In the genomic region with DNA sequence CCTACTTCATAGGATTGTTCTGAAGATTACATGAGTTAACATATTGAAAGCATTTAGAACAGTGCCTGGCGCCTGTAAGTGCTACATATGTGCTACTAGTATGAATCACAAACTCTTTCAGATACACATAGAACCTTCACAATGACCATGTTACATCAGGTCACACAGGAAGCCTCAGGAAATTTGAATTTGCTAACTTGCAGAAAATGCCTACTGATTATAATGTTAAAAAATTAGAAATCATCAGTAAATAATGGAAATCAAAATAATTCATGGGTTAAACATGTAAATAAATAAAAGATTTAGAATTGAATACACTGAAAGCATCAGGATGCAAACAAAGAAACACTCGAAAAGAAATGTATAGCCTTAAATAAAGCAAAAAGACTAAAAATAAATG, we compare ENCODE assay signal across 1 cellular context.
TF ChIP-seq lines count a peak whose summit lies in the region.

No MANE protein-coding gene starts in this region.

TF ChIP-seq in HepG2, 621 proteins besides CTCF, POLR2A, EP300 and RAD21 (continued from another document):
- TF ChIP-seq, protein P1, sequence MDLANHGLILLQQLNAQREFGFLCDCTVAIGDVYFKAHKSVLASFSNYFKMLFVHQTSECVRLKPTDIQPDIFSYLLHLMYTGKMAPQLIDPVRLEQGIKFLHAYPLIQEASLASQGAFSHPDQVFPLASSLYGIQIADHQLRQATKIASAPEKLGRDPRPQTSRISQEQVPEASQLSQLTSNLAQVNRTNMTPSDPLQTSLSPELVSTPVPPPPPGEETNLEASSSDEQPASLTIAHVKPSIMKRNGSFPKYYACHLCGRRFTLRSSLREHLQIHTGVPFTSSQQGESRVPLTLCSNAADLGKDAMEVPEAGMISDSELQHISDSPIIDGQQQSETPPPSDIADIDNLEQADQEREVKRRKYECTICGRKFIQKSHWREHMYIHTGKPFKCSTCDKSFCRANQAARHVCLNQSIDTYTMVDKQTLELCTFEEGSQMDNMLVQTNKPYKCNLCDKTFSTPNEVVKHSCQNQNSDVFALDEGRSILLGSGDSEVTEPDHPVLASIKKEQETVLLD (CRISPR knock-in tag; IDR thresholded peaks at IDR 0.05; ENCODE audit: low read depth): no peak
- TF ChIP-seq, protein P2, sequence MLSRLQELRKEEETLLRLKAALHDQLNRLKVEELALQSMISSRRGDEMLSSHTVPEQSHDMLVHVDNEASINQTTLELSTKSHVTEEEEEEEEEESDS (CRISPR knock-in tag; IDR thresholded peaks at IDR 0.05; ENCODE audit: borderline replicate concordance): no peak
- TF ChIP-seq, protein P3, sequence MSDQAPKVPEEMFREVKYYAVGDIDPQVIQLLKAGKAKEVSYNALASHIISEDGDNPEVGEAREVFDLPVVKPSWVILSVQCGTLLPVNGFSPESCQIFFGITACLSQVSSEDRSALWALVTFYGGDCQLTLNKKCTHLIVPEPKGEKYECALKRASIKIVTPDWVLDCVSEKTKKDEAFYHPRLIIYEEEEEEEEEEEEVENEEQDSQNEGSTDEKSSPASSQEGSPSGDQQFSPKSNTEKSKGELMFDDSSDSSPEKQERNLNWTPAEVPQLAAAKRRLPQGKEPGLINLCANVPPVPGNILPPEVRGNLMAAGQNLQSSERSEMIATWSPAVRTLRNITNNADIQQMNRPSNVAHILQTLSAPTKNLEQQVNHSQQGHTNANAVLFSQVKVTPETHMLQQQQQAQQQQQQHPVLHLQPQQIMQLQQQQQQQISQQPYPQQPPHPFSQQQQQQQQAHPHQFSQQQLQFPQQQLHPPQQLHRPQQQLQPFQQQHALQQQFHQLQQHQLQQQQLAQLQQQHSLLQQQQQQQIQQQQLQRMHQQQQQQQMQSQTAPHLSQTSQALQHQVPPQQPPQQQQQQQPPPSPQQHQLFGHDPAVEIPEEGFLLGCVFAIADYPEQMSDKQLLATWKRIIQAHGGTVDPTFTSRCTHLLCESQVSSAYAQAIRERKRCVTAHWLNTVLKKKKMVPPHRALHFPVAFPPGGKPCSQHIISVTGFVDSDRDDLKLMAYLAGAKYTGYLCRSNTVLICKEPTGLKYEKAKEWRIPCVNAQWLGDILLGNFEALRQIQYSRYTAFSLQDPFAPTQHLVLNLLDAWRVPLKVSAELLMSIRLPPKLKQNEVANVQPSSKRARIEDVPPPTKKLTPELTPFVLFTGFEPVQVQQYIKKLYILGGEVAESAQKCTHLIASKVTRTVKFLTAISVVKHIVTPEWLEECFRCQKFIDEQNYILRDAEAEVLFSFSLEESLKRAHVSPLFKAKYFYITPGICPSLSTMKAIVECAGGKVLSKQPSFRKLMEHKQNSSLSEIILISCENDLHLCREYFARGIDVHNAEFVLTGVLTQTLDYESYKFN (CRISPR knock-in tag; conservative IDR thresholded peaks at IDR 0.05): no peak
- no peak for TF ChIP-seq ZNF556 (CRISPR knock-in tag; IDR thresholded peaks at IDR 0.05; ENCODE audit: borderline replicate concordance)
- no peak for TF ChIP-seq ELF1 (CRISPR knock-in tag; IDR thresholded peaks at IDR 0.05)
- TF ChIP-seq, protein P4, sequence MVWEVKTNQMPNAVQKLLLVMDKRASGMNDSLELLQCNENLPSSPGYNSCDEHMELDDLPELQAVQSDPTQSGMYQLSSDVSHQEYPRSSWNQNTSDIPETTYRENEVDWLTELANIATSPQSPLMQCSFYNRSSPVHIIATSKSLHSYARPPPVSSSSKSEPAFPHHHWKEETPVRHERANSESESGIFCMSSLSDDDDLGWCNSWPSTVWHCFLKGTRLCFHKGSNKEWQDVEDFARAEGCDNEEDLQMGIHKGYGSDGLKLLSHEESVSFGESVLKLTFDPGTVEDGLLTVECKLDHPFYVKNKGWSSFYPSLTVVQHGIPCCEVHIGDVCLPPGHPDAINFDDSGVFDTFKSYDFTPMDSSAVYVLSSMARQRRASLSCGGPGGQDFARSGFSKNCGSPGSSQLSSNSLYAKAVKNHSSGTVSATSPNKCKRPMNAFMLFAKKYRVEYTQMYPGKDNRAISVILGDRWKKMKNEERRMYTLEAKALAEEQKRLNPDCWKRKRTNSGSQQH (CRISPR knock-in tag; IDR thresholded peaks at IDR 0.05; ENCODE audit: low read depth): no peak
- TF ChIP-seq, protein P5, sequence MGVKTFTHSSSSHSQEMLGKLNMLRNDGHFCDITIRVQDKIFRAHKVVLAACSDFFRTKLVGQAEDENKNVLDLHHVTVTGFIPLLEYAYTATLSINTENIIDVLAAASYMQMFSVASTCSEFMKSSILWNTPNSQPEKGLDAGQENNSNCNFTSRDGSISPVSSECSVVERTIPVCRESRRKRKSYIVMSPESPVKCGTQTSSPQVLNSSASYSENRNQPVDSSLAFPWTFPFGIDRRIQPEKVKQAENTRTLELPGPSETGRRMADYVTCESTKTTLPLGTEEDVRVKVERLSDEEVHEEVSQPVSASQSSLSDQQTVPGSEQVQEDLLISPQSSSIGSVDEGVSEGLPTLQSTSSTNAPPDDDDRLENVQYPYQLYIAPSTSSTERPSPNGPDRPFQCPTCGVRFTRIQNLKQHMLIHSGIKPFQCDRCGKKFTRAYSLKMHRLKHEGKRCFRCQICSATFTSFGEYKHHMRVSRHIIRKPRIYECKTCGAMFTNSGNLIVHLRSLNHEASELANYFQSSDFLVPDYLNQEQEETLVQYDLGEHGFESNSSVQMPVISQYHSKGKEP (CRISPR knock-in tag; IDR thresholded peaks at IDR 0.05): no peak
